15 cellular contexts compared by ENCODE assay signal in the genomic region with DNA sequence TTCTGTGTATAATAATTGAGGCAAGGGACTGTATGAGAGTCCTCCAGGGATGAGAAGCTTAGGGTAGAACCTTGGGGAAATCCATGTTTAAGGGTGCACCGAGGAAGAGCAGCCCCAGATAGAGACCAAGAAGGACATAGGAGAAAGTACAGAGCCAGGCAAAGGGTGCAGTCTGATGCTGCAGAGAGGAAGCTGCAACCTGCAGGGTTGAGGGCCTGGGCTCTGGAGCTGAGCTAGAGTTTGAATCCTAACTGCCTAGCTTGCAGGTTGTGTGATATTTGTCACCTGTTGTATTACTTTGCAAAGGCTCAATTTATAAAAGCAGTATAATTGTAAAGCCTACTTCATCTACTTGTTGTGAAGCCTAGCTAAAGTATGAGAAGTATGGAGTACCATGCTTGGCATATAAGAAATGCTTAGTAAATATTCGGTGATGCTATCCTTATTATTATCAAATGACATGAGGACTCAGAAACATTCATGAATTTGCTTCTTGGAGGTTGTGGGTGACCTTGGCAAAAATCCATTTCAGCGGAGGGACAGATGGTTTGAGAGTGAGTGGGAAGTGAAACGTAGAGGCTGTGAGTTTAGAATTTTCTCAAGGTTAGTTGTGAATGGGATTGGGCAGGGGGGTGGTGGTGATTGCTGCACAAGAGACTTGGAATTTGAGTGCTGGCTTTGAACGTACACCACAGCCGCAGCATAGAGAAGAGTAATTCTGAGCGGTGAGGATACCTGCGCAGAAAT. TPM values are rescaled to one million over a fixed set of nuclear protein-coding genes. Genes with fewer than 3 reads are reported as not detected.
A peak's percentile ranks its signal among the peaks of the same experiment; 100 is the strongest.
DNase-seq lines count a peak whose midpoint lies in the region; ATAC-seq, FAIRE-seq and TF ChIP-seq lines count a peak whose summit lies in the region.
"Had no signal": no experiment of that assay in that cellular context is flagged by ENCODE, and none has a peak within 500 bp of the region (broad histone marks: within the 10 kb centered on the region; RNA-seq: fewer than 3 reads in every experiment).

No MANE protein-coding gene starts in this region.

- H3K36me3 ChIP-seq in HepG2 (replicated peaks in 1 of 2; ENCODE audit: control insufficient read depth in 1 of 2, insufficient read depth in 2 of 2, low read length in 2 of 2) = no peaks in the 10 kb centered on the region
- H3K36me3 ChIP-seq: upper lobe of right lung had no signal

- no peak overlapping the region for H3K4me2 ChIP-seq in HepG2 (ENCODE audit: low read depth, low read length)

- TF ChIP-seq POLR2A in HepG2 (IDR thresholded peaks at IDR 0.05; ENCODE audit: insufficient read depth in 1 of 2, low read depth in 2 of 2, low read length in 2 of 2) = no peak

- TF ChIP-seq CTCF in osteocyte (IDR thresholded peaks at IDR 0.05) (no peak), HepG2 (CRISPR knock-in tag; IDR thresholded peaks at IDR 0.05) (no peak)

- H3K4me1 ChIP-seq in HepG2 (ENCODE audit: insufficient read depth, low read length) = no peaks in the 10 kb centered on the region
- H3K4me1 ChIP-seq: upper lobe of right lung had no signal

- CTCF ChIA-PET in HepG2 (lab: Yijun Ruan, JAX; ENCODE audit: low intra/inter-chr PET ratio, low total read pairs) = no interaction called here

- ATAC-seq in GM19043 (IDR thresholded peaks at IDR 0.05; ENCODE audit: low read depth, unreplicated experiment) (peak; percentile 58), HG02973 (IDR thresholded peaks at IDR 0.05; ENCODE audit: unreplicated experiment) (peak; percentile 43), T-helper 17 cell (no peak), HepG2 (no peak)
- ATAC-seq: upper lobe of right lung had no signal

- BruUV-seq in HepG2 (replicated peaks; lab: Mats Ljungman, UMichigan) = no TSS peak

- no peak overlapping the region for H3K4me3 ChIP-seq in HepG2 (replicated peaks in 1 of 3; ENCODE audit: insufficient read depth in 1 of 3, low read depth in 2 of 3, low read length in 3 of 3)
- H3K4me3 ChIP-seq: left ventricle myocardium inferior, upper lobe of right lung had no signal

- intact Hi-C loops in HepG2 (cut with micrococcal nuclease; ENCODE audit: unreplicated experiment) = no loop called here

- no peaks in the 10 kb centered on the region for H3K9me3 Mint-ChIP-seq in osteocyte (ENCODE audit: unreplicated experiment)

- H3K79me2 ChIP-seq in HepG2 (ENCODE audit: insufficient read depth, low read length) = no peaks in the 10 kb centered on the region

- H3K27me3 Mint-ChIP-seq in T-helper 17 cell (no peaks in the 10 kb centered on the region), osteocyte (ENCODE audit: unreplicated experiment) (peaks cover 2% of the 10 kb centered on the region)

- POLR2A ChIA-PET in HepG2 (lab: Yijun Ruan, JAX) = no interaction called here

- H3K27ac ChIP-seq in HepG2 (ENCODE audit: extremely low read length, insufficient read depth, low read length) = no peak overlapping the region
- H3K27ac ChIP-seq: upper lobe of right lung had no signal

- H3K9me3 ChIP-seq in T-helper 17 cell (ENCODE audit: control insufficient read depth, low read length, poor library complexity, severe bottlenecking) (no peaks in the 10 kb centered on the region), HepG2 (ENCODE audit: low read length) (no peaks in the 10 kb centered on the region)

- H3K27ac Mint-ChIP-seq in T-helper 17 cell = peak overlapping the region; percentile 43
- no peak overlapping the region for H3K27ac Mint-ChIP-seq in osteocyte (ENCODE audit: unreplicated experiment)
- H3K27ac Mint-ChIP-seq: activated T-helper 2 cell treated with anti-CD3 and anti-CD28 coated beads, Interferon-gamma antibody, Interleukin-2, Interleukin-4, amounts not matched to agents 10 μg/mL and 5 μg/mL and 100 μg/mL, durations not matched to agents 14 hours and 24 hours and 36 hours had no signal

- WGBS in HepG2 (ENCODE audit: low lambda C conversion rate) = 19% methylated on average over 4 of the region's 8 CpGs

- H4K20me1 ChIP-seq in HepG2 (ENCODE audit: insufficient read depth, low read length) = no peaks in the 10 kb centered on the region

- no peak overlapping the region for H2AFZ ChIP-seq in HepG2 (ENCODE audit: low read length)

- H3K4me3 Mint-ChIP-seq in T-helper 17 cell = peak overlapping the region; percentile 62
- no peak overlapping the region for H3K4me3 Mint-ChIP-seq in osteocyte (ENCODE audit: unreplicated experiment)

- H3K36me3 Mint-ChIP-seq in T-helper 17 cell (ENCODE audit: low read depth) = peaks cover 3% of the 10 kb centered on the region
- no peaks in the 10 kb centered on the region for H3K36me3 Mint-ChIP-seq in osteocyte (ENCODE audit: unreplicated experiment)

- TF ChIP-seq RAD21 in HepG2 (CRISPR knock-in tag; IDR thresholded peaks at IDR 0.05) = no peak

- no peak for TF ChIP-seq EP300 in HepG2 (IDR thresholded peaks at IDR 0.05; ENCODE audit: low read depth in 2 of 2, low read length in 2 of 2)
- no peak for TF ChIP-seq EP300 in HepG2 (CRISPR knock-in tag; IDR thresholded peaks at IDR 0.05; ENCODE audit: borderline replicate concordance)

- in situ Hi-C loops in HepG2 (cut with HindIII; ENCODE audit: extremely low pct_ligation_motif_present, low pct_unique_long_range_greater_than_20kb) = no loop called here

- DNase-seq in Ammon's horn (ENCODE audit: low spot score) (peak; percentile 53), T-helper 17 cell (no peak), cortex of kidney (lab: John Stamatoyannopoulos, UW) (no peak), osteocyte (ENCODE audit: extremely low spot score, unreplicated experiment) (no peak), HepG2 (ENCODE audit: low spot score) (no peak), putamen (ENCODE audit: low spot score) (no peak)
- DNase-seq: foreskin melanocyte, left ventricle myocardium inferior, NCI-H1105 treated with DMSO at 0.1 percent for 48 hours, upper lobe of right lung had no signal

- no peak overlapping the region for H3K9ac ChIP-seq in HepG2 (ENCODE audit: insufficient read depth, low read depth, low read length)

- FAIRE-seq in HepG2 (lab: Jason Lieb, UNC) = no peak
- FAIRE-seq: colon, TTC549 had no signal

- no peaks in the 10 kb centered on the region; a peak in 1 of 5 replicates for H3K27me3 ChIP-seq in HepG2 (ENCODE audit: control insufficient read depth in 1 of 2, insufficient read depth in 2 of 2, low read length in 2 of 2)
- H3K27me3 ChIP-seq: upper lobe of right lung had no signal

- H3K4me1 Mint-ChIP-seq in T-helper 17 cell (peaks cover 44% of the 10 kb centered on the region), osteocyte (ENCODE audit: unreplicated experiment) (no peaks in the 10 kb centered on the region)

TF ChIP-seq in HepG2, 621 proteins besides CTCF, POLR2A, EP300 and RAD21 (continues in another document):
- TF ChIP-seq IRX3 (CRISPR knock-in tag; IDR thresholded peaks at IDR 0.05; ENCODE audit: borderline replicate concordance, low read depth) (no peak), KLF11 (CRISPR knock-in tag; IDR thresholded peaks at IDR 0.05) (no peak), MTA3 (CRISPR knock-in tag; IDR thresholded peaks at IDR 0.05) (no peak), SIN3A (IDR thresholded peaks at IDR 0.05; ENCODE audit: borderline replicate concordance, low read depth, low read length) (no peak), ZBTB20 (CRISPR knock-in tag; IDR thresholded peaks at IDR 0.05; ENCODE audit: borderline replicate concordance, low read depth) (no peak), ZNF652 (CRISPR knock-in tag; IDR thresholded peaks at IDR 0.05; ENCODE audit: borderline replicate concordance, low read depth) (no peak)
- TF ChIP-seq, protein P1, sequence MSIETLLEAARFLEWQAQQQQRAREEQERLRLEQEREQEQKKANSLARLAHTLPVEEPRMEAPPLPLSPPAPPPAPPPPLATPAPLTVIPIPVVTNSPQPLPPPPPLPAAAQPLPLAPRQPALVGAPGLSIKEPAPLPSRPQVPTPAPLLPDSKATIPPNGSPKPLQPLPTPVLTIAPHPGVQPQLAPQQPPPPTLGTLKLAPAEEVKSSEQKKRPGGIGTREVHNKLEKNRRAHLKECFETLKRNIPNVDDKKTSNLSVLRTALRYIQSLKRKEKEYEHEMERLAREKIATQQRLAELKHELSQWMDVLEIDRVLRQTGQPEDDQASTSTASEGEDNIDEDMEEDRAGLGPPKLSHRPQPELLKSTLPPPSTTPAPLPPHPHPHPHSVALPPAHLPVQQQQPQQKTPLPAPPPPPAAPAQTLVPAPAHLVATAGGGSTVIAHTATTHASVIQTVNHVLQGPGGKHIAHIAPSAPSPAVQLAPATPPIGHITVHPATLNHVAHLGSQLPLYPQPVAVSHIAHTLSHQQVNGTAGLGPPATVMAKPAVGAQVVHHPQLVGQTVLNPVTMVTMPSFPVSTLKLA (IDR thresholded peaks at IDR 0.05) = no peak
- TF ChIP-seq, protein P2, sequence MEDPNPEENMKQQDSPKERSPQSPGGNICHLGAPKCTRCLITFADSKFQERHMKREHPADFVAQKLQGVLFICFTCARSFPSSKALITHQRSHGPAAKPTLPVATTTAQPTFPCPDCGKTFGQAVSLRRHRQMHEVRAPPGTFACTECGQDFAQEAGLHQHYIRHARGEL (CRISPR knock-in tag; IDR thresholded peaks at IDR 0.05) = no peak

RNA-seq across cellular contexts. Expression of a gene that starts 43.8 kb away (rescaled TPM):
- 10 to 100 TPM; 53.5 to 55.3 TPM for total RNA-seq in T-helper 17 cell
- total RNA-seq in osteocyte = 1.8 and 2.1 TPM in 2 replicates
- not detected in 2 replicates for total RNA-seq in HepG2 (2016; rRNA removed; fragmentation: Illumina TruSeq; extraction: Trizol)
- total RNA-seq in HepG2 (2016; cell fraction: cytosol; rRNA removed; fragmentation: Illumina TruSeq; extraction: Trizol; ENCODE audit: low read depth) = not detected in 2 replicates
- 0.04 TPM in 1 of 2 replicates, not detected in the other for total RNA-seq in HepG2 (2016; cell fraction: insoluble cytoplasmic fraction; rRNA removed; fragmentation: Illumina TruSeq; extraction: Trizol)
- not detected in 2 replicates for total RNA-seq in HepG2 (2016; cell fraction: membrane; rRNA removed; fragmentation: Illumina TruSeq; extraction: Trizol)
- not detected in 2 replicates for total RNA-seq in HepG2 (2016; cell fraction: nucleus; rRNA removed; fragmentation: Illumina TruSeq; extraction: Trizol)
- not detected in 2 replicates for polyA plus RNA-seq in HepG2 (2011; rRNA removed)
- polyA plus RNA-seq in HepG2 (2011; cell fraction: cytosol; rRNA removed) = not detected in 2 replicates
- not detected in 2 replicates for polyA plus RNA-seq in HepG2 (2011; cell fraction: nucleus; rRNA removed)
- not detected in 2 replicates for polyA plus RNA-seq in HepG2 (2012)
- polyA plus RNA-seq in HepG2 (2016; cell fraction: cytosol; fragmentation: Illumina TruSeq; extraction: Trizol; ENCODE audit: low read depth) = not detected in 2 replicates
- polyA plus RNA-seq in HepG2 (2016; cell fraction: insoluble cytoplasmic fraction; fragmentation: Illumina TruSeq; extraction: Trizol; ENCODE audit: low read depth) = not detected in 2 replicates
- not detected in 2 replicates for polyA plus RNA-seq in HepG2 (2016; cell fraction: membrane; fragmentation: Illumina TruSeq; extraction: Trizol; ENCODE audit: low read depth)
- polyA plus RNA-seq in HepG2 (2016; cell fraction: nucleus; fragmentation: Illumina TruSeq; extraction: Trizol; ENCODE audit: insufficient read depth, low read depth) = not detected in 2 replicates
- polyA minus RNA-seq in HepG2 (2011; rRNA and poly(A)+ RNA removed; ENCODE audit: low replicate concordance) = 5.6 TPM in 1 of 2 replicates, not detected in the other
- polyA minus RNA-seq in HepG2 (2011; cell fraction: cytosol; rRNA and poly(A)+ RNA removed) = not detected in 2 replicates
- polyA minus RNA-seq in HepG2 (2011; cell fraction: nucleus; rRNA and poly(A)+ RNA removed) = not detected in 2 replicates

Comparison
In these comparisons a context has a peak if more than half of its experiments do, and no peak if none do; other contexts are left out.
1. ATAC-seq: peak in GM19043 (single experiment) and HG02973 (single experiment); none in T-helper 17 cell (single experiment) and HepG2 (single experiment).
2. RNA of a gene that starts 43.8 kb away (total RNA-seq): 53.5 to 55.3 TPM in T-helper 17 cell; 1.8 to 2.1 TPM in osteocyte and 0.04 TPM in HepG2; every median in the first group is over 10 times any median in the second.